In genomic region chr9:37511715-37512010, GRCh38 we compare ENCODE assay signal across 22 cellular contexts.
"Had no signal": no experiment of that assay in that cellular context is flagged by ENCODE, and none has a peak within 500 bp of the region (broad histone marks: within the 10 kb centered on the region; RNA-seq: fewer than 3 reads in every experiment).

No MANE protein-coding gene starts in this region.

- H3K9me3 ChIP-seq: mucosa of descending colon, tibial nerve had no signal

- H3K27ac ChIP-seq: cardiac muscle cell, epithelial cell of prostate, hepatocyte, tibial nerve had no signal

- H3K4me1 ChIP-seq: tibial nerve had no signal

- H3K4me3 ChIP-seq: cardiac muscle cell, hepatocyte, mucosa of descending colon, tibial nerve had no signal

- H3K79me2 ChIP-seq: hepatocyte had no signal

- H3K27me3 ChIP-seq: cardiac muscle cell, hepatocyte, tibial nerve had no signal

- DNase-seq: activated CD4-positive, alpha-beta T cell treated with anti-CD3 and anti-CD28 coated beads, Interleukin-2, amount 50 U/mL, for 48 hours; activated naive CD4-positive, alpha-beta T cell treated with Interleukin-2 at 50 U/mL for 16 hours; activated naive CD8-positive, alpha-beta T cell treated with anti-CD3 and anti-CD28 coated beads, Interleukin-2, amount 10 ng/mL, durations not matched to agents 7 days and 5 days; activated T-cell treated with anti-CD3 and anti-CD28 coated beads for 4 hours; amygdala; left cardiac atrium; mesenchymal stem cell; mucosa of descending colon; naive B cell; stimulated activated CD4-positive, alpha-beta T cell treated with anti-CD3 and anti-CD28 coated beads, Interleukin-12 subunit alpha, Interleukin-12 subunit beta, amount 100 ng/mL, for 4 hours; stimulated activated CD4-positive, alpha-beta T cell treated with anti-CD3 and anti-CD28 coated beads, Interleukin-1b, Interleukin-23, amount 100 ng/mL, for 48 hours; stimulated activated CD8-positive, alpha-beta memory T cell treated with anti-CD3 and anti-CD28 coated beads, Interleukin-4, amount 100 ng/mL, for 48 hours had no signal

- H3K4me3 Mint-ChIP-seq: activated CD4-positive, alpha-beta T cell treated with anti-CD3 and anti-CD28 coated beads for 36 hours; activated naive CD8-positive, alpha-beta T cell treated with anti-CD3 and anti-CD28 coated beads, Interleukin-2, amount 10 ng/mL, durations not matched to agents 7 days and 5 days; naive B cell; stimulated activated naive CD8-positive, alpha-beta T cell treated with anti-CD3 and anti-CD28 coated beads, Interleukin-15, Interleukin-2, amounts not matched to agents 100 ng/mL and 50 ng/mL, for 24 hours; WTC11 had no signal

- H3K4me2 ChIP-seq: hepatocyte had no signal

- H3K36me3 Mint-ChIP-seq: naive B cell had no signal

- H3K27ac Mint-ChIP-seq: activated CD4-positive, alpha-beta T cell treated with anti-CD3 and anti-CD28 coated beads for 36 hours; stimulated activated naive CD8-positive, alpha-beta T cell treated with anti-CD3 and anti-CD28 coated beads, Interleukin-15, Interleukin-2, amounts not matched to agents 100 ng/mL and 50 ng/mL, for 24 hours; WTC11 had no signal

- ATAC-seq: mucosa of descending colon had no signal

- H3K4me1 Mint-ChIP-seq: activated CD4-positive, alpha-beta T cell treated with anti-CD3 and anti-CD28 coated beads for 36 hours had no signal

- FAIRE-seq: islet of Langerhans, urothelium cell line had no signal

- H2AFZ ChIP-seq: hepatocyte had no signal

- H3K27me3 Mint-ChIP-seq: activated CD4-positive, alpha-beta T cell treated with anti-CD3 and anti-CD28 coated beads for 36 hours; activated naive CD8-positive, alpha-beta T cell treated with anti-CD3 and anti-CD28 coated beads, Interleukin-2, amount 10 ng/mL, durations not matched to agents 7 days and 5 days; naive B cell; stimulated activated naive CD8-positive, alpha-beta T cell treated with anti-CD3 and anti-CD28 coated beads, Interleukin-15, Interleukin-2, amounts not matched to agents 100 ng/mL and 50 ng/mL, for 24 hours had no signal

- H3K36me3 ChIP-seq: cardiac muscle cell had no signal

- H3K9me3 Mint-ChIP-seq: activated naive CD8-positive, alpha-beta T cell treated with anti-CD3 and anti-CD28 coated beads, Interleukin-2, amount 10 ng/mL, durations not matched to agents 7 days and 5 days; activated T-helper 2 cell treated with anti-CD3 and anti-CD28 coated beads, Interferon-gamma antibody, Interleukin-2, Interleukin-4, amounts not matched to agents 10 μg/mL and 5 μg/mL and 100 μg/mL, durations not matched to agents 14 hours and 24 hours and 36 hours; naive B cell; stimulated activated naive CD8-positive, alpha-beta T cell treated with anti-CD3 and anti-CD28 coated beads, Interleukin-15, Interleukin-2, amounts not matched to agents 100 ng/mL and 50 ng/mL, for 24 hours; WTC11 had no signal
